In genomic region chr1:40736085-40736531, GRCh38 we compare ENCODE assay signal across 1 cellular context.
TF ChIP-seq lines count a peak whose summit lies in the region.

No MANE protein-coding gene starts in this region.

TF ChIP-seq in K562, 482 proteins besides CTCF, POLR2A, EP300 and RAD21:
- TF ChIP-seq USF2 (CRISPR knock-in tag; IDR thresholded peaks at IDR 0.05) (0 out of 2 replicates have a peak, but pooled peaks have one; percentile 20), ATF3 (IDR thresholded peaks at IDR 0.05) (peak; percentile 70), ATF3 (CRISPR knock-in tag; conservative IDR thresholded peaks at IDR 0.05) (no peak), LEF1 (IDR thresholded peaks at IDR 0.05) (no peak), ZEB2 (IDR thresholded peaks at IDR 0.05) (no peak), CEBPG (CRISPR knock-in tag; IDR thresholded peaks at IDR 0.05) (no peak), CEBPG (tag; conservative IDR thresholded peaks at IDR 0.05 in 1 of 2, IDR thresholded peaks at IDR 0.05 in 1 of 2) (peak in 1 of 2 experiments; percentile 65; a peak in 2 of 4 replicates), GABPB2 (CRISPR knock-in tag; conservative IDR thresholded peaks at IDR 0.05) (no peak), CHD1 (IDR thresholded peaks at IDR 0.05; ENCODE audit: low read length) (no peak), CBX8 (IDR thresholded peaks at IDR 0.05; ENCODE audit: borderline replicate concordance, extremely low read depth, low read depth, low read length, poor library complexity, severe bottlenecking) (no peak), EZH2 (IDR thresholded peaks at IDR 0.05; ENCODE audit: borderline replicate concordance, low read depth, low read length) (no peak), ZNF57 (CRISPR knock-in tag; IDR thresholded peaks at IDR 0.05) (no peak), GTF2F1 (IDR thresholded peaks at IDR 0.05; ENCODE audit: low read depth, low read length) (no peak), ERF (CRISPR knock-in tag; IDR thresholded peaks at IDR 0.05) (no peak), TFE3 (CRISPR knock-in tag; IDR thresholded peaks at IDR 0.05) (peak; percentile 67), ATF7 (IDR thresholded peaks at IDR 0.05) (peak; percentile 16; the same call in 1 of the 2 replicates)
TF ChIP-seq in K562: peak in this region for 5.
